In the genomic region with DNA sequence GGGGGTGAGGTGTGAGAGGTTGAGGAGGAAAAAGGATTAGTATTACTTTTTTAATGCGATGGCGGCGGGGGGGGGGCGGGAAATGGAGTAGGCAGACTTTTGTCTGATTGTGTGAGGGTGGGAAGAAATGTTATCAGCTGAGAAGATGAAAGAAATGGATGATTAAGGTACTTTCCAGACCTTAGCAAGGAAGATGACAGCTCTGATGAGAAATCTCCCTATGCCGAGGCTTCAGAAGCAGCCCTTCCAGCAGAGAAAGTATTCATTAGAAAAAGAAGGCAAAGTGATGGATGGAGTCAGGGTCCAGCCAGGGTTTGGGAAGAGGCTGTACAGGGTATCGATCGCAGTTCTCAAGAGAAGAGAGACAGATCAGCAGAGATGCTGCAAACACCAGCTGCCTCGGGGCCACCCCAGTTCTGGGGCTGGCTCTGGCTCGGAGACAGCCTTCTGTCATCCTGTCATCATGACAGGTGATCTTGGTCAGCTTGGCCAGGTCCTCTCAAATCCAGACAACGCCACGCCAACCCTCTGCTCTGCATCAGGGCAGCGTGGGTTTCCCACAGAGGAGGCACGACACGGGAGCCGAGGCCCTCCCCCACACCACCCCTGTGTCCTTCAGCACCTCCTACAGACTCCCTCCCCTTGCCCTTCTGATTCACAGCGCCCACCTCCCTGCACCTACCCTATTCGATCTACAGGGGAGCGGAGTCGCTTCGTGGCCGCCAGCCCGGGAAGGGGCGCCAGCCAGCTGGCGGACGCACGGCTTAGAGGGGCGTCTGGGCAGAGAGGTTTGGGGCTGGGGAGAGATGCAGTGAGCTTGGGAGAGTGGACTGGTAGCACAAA, we compare ENCODE assay signal across 9 cellular contexts. TPM values are rescaled to one million over a fixed set of nuclear protein-coding genes. Genes with fewer than 3 reads are reported as not detected.
DNase-seq lines count a peak whose midpoint lies in the region; ATAC-seq and TF ChIP-seq lines count a peak whose summit lies in the region.
"Had no signal": no experiment of that assay in that cellular context is flagged by ENCODE, and none has a peak within 500 bp of the region (broad histone marks: within the 10 kb centered on the region; RNA-seq: fewer than 3 reads in every experiment).

No MANE protein-coding gene starts in this region.

- no peak for TF ChIP-seq CTCF in ascending aorta (IDR thresholded peaks at IDR 0.05)

- H3K27ac ChIP-seq in ascending aorta, result peak overlapping the region; percentile 32 to 38
- peak overlapping the region; percentile 66 for H3K27ac ChIP-seq in skeletal muscle tissue (ENCODE audit: low read depth, low read length)

- H3K9me3 ChIP-seq in ascending aorta, result no peaks in the 10 kb centered on the region
- no peaks in the 10 kb centered on the region for H3K9me3 ChIP-seq in iPS-15b (ENCODE audit: control insufficient read depth, insufficient read depth, low read length)
- no peaks in the 10 kb centered on the region for H3K9me3 ChIP-seq in skeletal muscle tissue (ENCODE audit: control insufficient read depth in 3 of 3, low read length in 3 of 3)

- no peaks in the 10 kb centered on the region for H3K27me3 ChIP-seq in ascending aorta
- H3K27me3 ChIP-seq in iPS-15b (ENCODE audit: control insufficient read depth, insufficient read depth, low read length), result peaks cover 2% of the 10 kb centered on the region
- no peaks in the 10 kb centered on the region for H3K27me3 ChIP-seq in skeletal muscle tissue (ENCODE audit: control insufficient read depth in 3 of 3, insufficient read depth in 3 of 3, low read length in 3 of 3)

- H3K4me3 ChIP-seq in ascending aorta (peak overlapping the region; percentile 74 to 79), iPS-15b (ENCODE audit: low read depth, low read length) (peak overlapping the region; percentile 87), skeletal muscle tissue (ENCODE audit: low read length in 3 of 3) (peak overlapping the region; percentile 62 to 84 (median 77))

- peak; percentile 14 for ATAC-seq in GM18867 (IDR thresholded peaks at IDR 0.05; ENCODE audit: unreplicated experiment)
- peak; percentile 21 for ATAC-seq in HG03066 (IDR thresholded peaks at IDR 0.05; ENCODE audit: low read depth, unreplicated experiment)

- no peaks in the 10 kb centered on the region for H3K36me3 ChIP-seq in ascending aorta
- H3K36me3 ChIP-seq in iPS-15b (ENCODE audit: control insufficient read depth, insufficient read depth, low read length), result peaks cover 8% of the 10 kb centered on the region
- peaks cover 44 to 48% (median 46%) of the 10 kb centered on the region in 3 donors for H3K36me3 ChIP-seq in skeletal muscle tissue (ENCODE audit: control insufficient read depth in 3 of 3, insufficient read depth in 3 of 3, low read length in 3 of 3)

- H3K4me1 ChIP-seq in ascending aorta (peaks cover 6 to 12% of the 10 kb centered on the region in 2 donors), iPS-15b (ENCODE audit: control insufficient read depth, insufficient read depth, low read length) (peaks cover 3% of the 10 kb centered on the region), skeletal muscle tissue (ENCODE audit: control insufficient read depth in 3 of 3, insufficient read depth in 3 of 3, low read length in 3 of 3) (peaks cover 59 to 71% (median 60%) of the 10 kb centered on the region in 3 donors)

- H3K9ac ChIP-seq in iPS-15b (ENCODE audit: low read depth, low read length), result no peak overlapping the region
- peak overlapping the region in 2 of 3 donors; percentile 14 to 83 for H3K9ac ChIP-seq in skeletal muscle tissue (ENCODE audit: low read depth in 1 of 3, low read length in 3 of 3)

- DNase-seq in 8988T, result peak; percentile 54
- peak; percentile 19 for DNase-seq in RKO (ENCODE audit: low spot score)
- peak in 1 of 2 donors; percentile 67 for DNase-seq in ascending aorta (ENCODE audit: low spot score in 2 of 2)
- no peak for DNase-seq in EL

- intact Hi-C loops in ascending aorta (cut with DNase I), result loop anchor here (1.0 to 5.0 kb wide), 3 partner anchors 16 to 201 kb away; a partner anchor contains a TSS

RNA-seq across cellular contexts. Expression of a gene that starts 0.7 kb away (rescaled TPM):
- total RNA-seq in ascending aorta (5.9 TPM), skeletal muscle tissue (3.1 TPM)

RNA-seq across cellular contexts. Expression of a gene that starts 10.9 kb away (rescaled TPM):
- total RNA-seq in ascending aorta, result 26.8 TPM
- 4.2 TPM for total RNA-seq in skeletal muscle tissue

RNA-seq across cellular contexts. Expression of a gene that starts 16.7 kb away (rescaled TPM):
- total RNA-seq in ascending aorta (8.1 TPM), skeletal muscle tissue (38.6 TPM)
- total RNA-seq: pulmonary artery endothelial cell had no signal

RNA-seq across cellular contexts. Expression of a gene that starts 26.5 kb away (rescaled TPM):
- 4.7 TPM for total RNA-seq in ascending aorta
- 8.4 TPM for total RNA-seq in skeletal muscle tissue

RNA-seq across cellular contexts. Expression of a gene that starts 56.7 kb away (rescaled TPM):
- total RNA-seq in ascending aorta, result not detected
- 0.52 TPM for total RNA-seq in skeletal muscle tissue
